Comparison of ENCODE assay signal across 11 cellular contexts in the genomic region with DNA sequence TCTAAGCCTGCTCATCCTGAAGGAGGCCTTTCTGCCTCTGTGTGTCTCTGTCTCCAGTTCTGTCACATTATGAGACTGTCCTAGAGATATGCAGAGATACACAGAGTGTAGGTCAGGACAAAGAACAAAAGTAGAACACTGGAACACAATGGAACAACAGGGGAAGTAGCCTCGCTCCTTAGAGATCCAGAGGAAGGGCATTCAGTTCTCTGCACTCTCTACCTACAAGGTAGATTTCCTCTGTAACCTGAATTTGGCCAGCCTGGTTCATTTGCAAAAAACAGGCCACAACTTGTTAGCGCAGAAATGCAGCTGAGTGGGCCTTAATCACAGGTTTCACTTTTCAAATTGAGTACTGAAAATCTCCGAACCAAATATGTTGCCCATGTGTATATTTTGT. TPM values are rescaled to one million over a fixed set of nuclear protein-coding genes. Genes with fewer than 3 reads are reported as not detected.
DNase-seq lines count a peak whose midpoint lies in the region; ATAC-seq and TF ChIP-seq lines count a peak whose summit lies in the region.
"Had no signal": no experiment of that assay in that cellular context is flagged by ENCODE, and none has a peak within 500 bp of the region (broad histone marks: within the 10 kb centered on the region; RNA-seq: fewer than 3 reads in every experiment).

No MANE protein-coding gene starts in this region.

- no TSS peak for BruUV-seq in PC-3 (replicated peaks; lab: Mats Ljungman, UMichigan)

- H3K27ac Mint-ChIP-seq in IgD-negative memory B cell (peak overlapping the region in 2 of 3 donors; percentile 4 to 40), immature natural killer cell (peak overlapping the region; percentile 42 to 87 (median 70))

- intact Hi-C loops in PC-3 (cut with micrococcal nuclease) = no loop called here

- peaks cover 8% of the 10 kb centered on the region for H3K36me3 Mint-ChIP-seq in IgD-negative memory B cell
- H3K36me3 Mint-ChIP-seq in immature natural killer cell = no peaks in the 10 kb centered on the region

- no peaks in the 10 kb centered on the region for H4K20me1 ChIP-seq in GM23248 (ENCODE audit: insufficient read depth)
- no peaks in the 10 kb centered on the region for H4K20me1 ChIP-seq in PC-3 (ENCODE audit: low read length)

- H3K4me1 ChIP-seq in GM23248 (ENCODE audit: insufficient read depth) = peaks cover 20% of the 10 kb centered on the region
- peaks cover 20% of the 10 kb centered on the region for H3K4me1 ChIP-seq in suprapubic skin
- H3K4me1 ChIP-seq in PC-3 (ENCODE audit: insufficient read depth, low read length) = peaks cover 19% of the 10 kb centered on the region

- H3K9ac ChIP-seq in GM23248 = no peak overlapping the region
- H3K9ac ChIP-seq in PC-3 (ENCODE audit: low read length) = no peak overlapping the region

- H3K27me3 Mint-ChIP-seq in IgD-negative memory B cell = no peaks in the 10 kb centered on the region
- H3K27me3 Mint-ChIP-seq in immature natural killer cell (ENCODE audit: low read depth in 3 of 3) = peaks cover 0 to 3% (median 2%) of the 10 kb centered on the region in 3 donors

- no peak overlapping the region for H2AFZ ChIP-seq in GM23248
- no peak overlapping the region for H2AFZ ChIP-seq in PC-3 (ENCODE audit: low read length)

- DNase-seq in immature natural killer cell (peak in 2 of 3 donors; percentile 19 to 23), GM23248 (no peak), ecto neural progenitor cell (ENCODE audit: low spot score) (no peak), suprapubic skin (ENCODE audit: low spot score in 2 of 2) (no peak), PC-3 (no peak)
- DNase-seq: NCI-H774; stimulated activated CD4-positive, alpha-beta T cell treated with anti-CD3 and anti-CD28 coated beads, Interleukin-15, amount 100 ng/mL, for 24 hours; stomach had no signal

- H3K4me3 Mint-ChIP-seq in IgD-negative memory B cell = peak overlapping the region in 2 of 4 donors; percentile 11 to 20
- H3K4me3 Mint-ChIP-seq in immature natural killer cell = peak overlapping the region; percentile 49 to 79 (median 66)

- ATAC-seq in GM18909 (IDR thresholded peaks at IDR 0.05; ENCODE audit: poor library complexity, unreplicated experiment) = peak; percentile 80
- ATAC-seq in HG02571 (IDR thresholded peaks at IDR 0.05; ENCODE audit: unreplicated experiment) = peak; percentile 84
- ATAC-seq in PC-3 = no peak

- H3F3A ChIP-seq in GM23248 (ENCODE audit: insufficient read depth) (peaks cover 19% of the 10 kb centered on the region; the same call in 1 of the 2 replicates), PC-3 (ENCODE audit: low read length, unreplicated experiment) (no peaks in the 10 kb centered on the region)

- no peak overlapping the region for H3K27ac ChIP-seq in GM23248
- no peak overlapping the region for H3K27ac ChIP-seq in suprapubic skin
- H3K27ac ChIP-seq in PC-3 (ENCODE audit: low read length) = no peak overlapping the region
- H3K27ac ChIP-seq: stomach had no signal

- H3K27me3 ChIP-seq in GM23248 (replicated peaks; ENCODE audit: insufficient read depth) = no peaks in the 10 kb centered on the region
- no peaks in the 10 kb centered on the region for H3K27me3 ChIP-seq in suprapubic skin
- no peaks in the 10 kb centered on the region for H3K27me3 ChIP-seq in PC-3 (ENCODE audit: low read length)
- H3K27me3 ChIP-seq: stomach had no signal

- no peak overlapping the region for H3K4me3 ChIP-seq in GM23248
- H3K4me3 ChIP-seq in suprapubic skin = no peak overlapping the region
- H3K4me3 ChIP-seq in PC-3 (ENCODE audit: low read length) = no peak overlapping the region
- H3K4me3 ChIP-seq: stomach had no signal

- no peaks in the 10 kb centered on the region for H3K79me2 ChIP-seq in GM23248 (ENCODE audit: insufficient read depth)
- H3K79me2 ChIP-seq in PC-3 (ENCODE audit: low read length) = no peaks in the 10 kb centered on the region

- no peak for TF ChIP-seq EP300 in suprapubic skin (IDR thresholded peaks at IDR 0.05)

- CTCF ChIA-PET in PC-3 (lab: Charles Lee) = no interaction called here

- H3K9me3 ChIP-seq in GM23248 (ENCODE audit: low read depth) = no peaks in the 10 kb centered on the region
- no peaks in the 10 kb centered on the region for H3K9me3 ChIP-seq in suprapubic skin
- H3K9me3 ChIP-seq in PC-3 (ENCODE audit: low read length) = no peaks in the 10 kb centered on the region
- H3K9me3 ChIP-seq: stomach had no signal

- peaks cover 6 to 9% (median 7%) of the 10 kb centered on the region in 3 donors for H3K4me1 Mint-ChIP-seq in IgD-negative memory B cell
- peaks cover 24 to 28% of the 10 kb centered on the region in 2 donors for H3K4me1 Mint-ChIP-seq in immature natural killer cell

- no peaks in the 10 kb centered on the region for H3K9me2 ChIP-seq in GM23248 (ENCODE audit: insufficient read depth)
- no peaks in the 10 kb centered on the region for H3K9me2 ChIP-seq in PC-3 (replicated peaks; ENCODE audit: low read length)

- no peak overlapping the region for H3K4me2 ChIP-seq in GM23248 (ENCODE audit: unreplicated experiment)
- no peak overlapping the region for H3K4me2 ChIP-seq in PC-3 (ENCODE audit: low read length)

- peaks cover 13% of the 10 kb centered on the region; the same call in 1 of the 2 replicates for H3K36me3 ChIP-seq in GM23248 (ENCODE audit: low read depth)
- no peaks in the 10 kb centered on the region for H3K36me3 ChIP-seq in suprapubic skin
- H3K36me3 ChIP-seq in PC-3 (ENCODE audit: low read depth, low read length) = no peaks in the 10 kb centered on the region
- H3K36me3 ChIP-seq: stomach had no signal

- no peak for TF ChIP-seq CTCF in suprapubic skin (IDR thresholded peaks at IDR 0.05)
- no peak for TF ChIP-seq CTCF in PC-3 (conservative IDR thresholded peaks at IDR 0.05; ENCODE audit: low read depth, low read length)

- in situ Hi-C loops in GM23248 (cut with MboI) = no loop called here

- POLR2A ChIA-PET in PC-3 (lab: Charles Lee; ENCODE audit: unreplicated experiment) = no interaction called here

- H3K9me3 Mint-ChIP-seq in IgD-negative memory B cell (no peaks in the 10 kb centered on the region), immature natural killer cell (no peaks in the 10 kb centered on the region)

- no peak for TF ChIP-seq POLR2A in suprapubic skin (IDR thresholded peaks at IDR 0.05)

- 88 to 90% methylated on average over 3 of the region's 3 CpGs for WGBS in GM23248 (ENCODE audit: low coverage in 1 of 2, low lambda C conversion rate in 2 of 2, missing lambda C conversion rate in 2 of 2), 2 experiments
- WGBS in suprapubic skin = 81% methylated on average over 3 of the region's 3 CpGs

RNA-seq across cellular contexts. Expression of a gene that starts 19.4 kb away (rescaled TPM):
- polyA plus RNA-seq in IgD-negative memory B cell (not detected), immature natural killer cell (under 1 TPM in 1 of 3 donors, not detected in 2; 0.57 TPM), GM23248 (2016; fragmentation: Nextera tagmentation; extraction: Ambion mirVana) (1.7 and 3.2 TPM in 2 replicates)
- total RNA-seq in GM23248 (2014; rRNA removed; shearing (Covaris generic)) = 7.6 and 9.5 TPM in 2 replicates
- total RNA-seq in suprapubic skin (1 to 10 TPM in 3 of 4 donors, not detected in 1; 2.4 to 3.4 (median 3.0) TPM), PC-3 (2014; rRNA removed) (0.98 and 1.7 TPM in 2 replicates)

Comparison
In these comparisons a context has a peak if more than half of its experiments do, and no peak if none do; other contexts are left out.
1. DNase-seq: peak in immature natural killer cell (2 of 3); none in GM23248 (single experiment), ecto neural progenitor cell (single experiment), suprapubic skin (0 of 2) and PC-3 (single experiment).